Comparison of ENCODE assay signal across 1 cellular context in genomic region chr9:132114102-132114707, GRCh38.
A peak's percentile ranks its signal among the peaks of the same experiment; 100 is the strongest.
TF ChIP-seq lines count a peak whose summit lies in the region.

No MANE protein-coding gene starts in this region.

TF ChIP-seq in HepG2, 621 proteins besides CTCF, POLR2A, EP300 and RAD21 (continued from another document and continues in another):
- peak; percentile 97 for TF ChIP-seq ZNF724P (CRISPR knock-in tag; IDR thresholded peaks at IDR 0.05; ENCODE audit: borderline replicate concordance)
- no peak for TF ChIP-seq NONO (IDR thresholded peaks at IDR 0.05)
- no peak; the same call in 1 of the 2 replicates for TF ChIP-seq NONO (CRISPR knock-in tag; conservative IDR thresholded peaks at IDR 0.05)
- TF ChIP-seq ZNF790 (CRISPR knock-in tag; IDR thresholded peaks at IDR 0.05; ENCODE audit: borderline replicate concordance), result peak; percentile 99
- TF ChIP-seq ZNF331 (CRISPR knock-in tag; IDR thresholded peaks at IDR 0.05), result peak; percentile 99
- TF ChIP-seq GLI4 (CRISPR knock-in tag; IDR thresholded peaks at IDR 0.05; ENCODE audit: borderline replicate concordance), result peak; percentile 83; the same call in 1 of the 2 replicates
- TF ChIP-seq, protein P1, sequence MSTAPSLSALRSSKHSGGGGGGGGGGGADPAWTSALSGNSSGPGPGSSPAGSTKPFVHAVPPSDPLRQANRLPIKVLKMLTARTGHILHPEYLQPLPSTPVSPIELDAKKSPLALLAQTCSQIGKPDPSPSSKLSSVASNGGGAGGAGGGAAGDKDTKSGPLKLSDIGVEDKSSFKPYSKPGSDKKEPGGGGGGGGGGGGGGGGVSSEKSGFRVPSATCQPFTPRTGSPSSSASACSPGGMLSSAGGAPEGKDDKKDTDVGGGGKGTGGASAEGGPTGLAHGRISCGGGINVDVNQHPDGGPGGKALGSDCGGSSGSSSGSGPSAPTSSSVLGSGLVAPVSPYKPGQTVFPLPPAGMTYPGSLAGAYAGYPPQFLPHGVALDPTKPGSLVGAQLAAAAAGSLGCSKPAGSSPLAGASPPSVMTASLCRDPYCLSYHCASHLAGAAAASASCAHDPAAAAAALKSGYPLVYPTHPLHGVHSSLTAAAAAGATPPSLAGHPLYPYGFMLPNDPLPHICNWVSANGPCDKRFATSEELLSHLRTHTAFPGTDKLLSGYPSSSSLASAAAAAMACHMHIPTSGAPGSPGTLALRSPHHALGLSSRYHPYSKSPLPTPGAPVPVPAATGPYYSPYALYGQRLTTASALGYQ (CRISPR knock-in tag; IDR thresholded peaks at IDR 0.05), result peak; percentile 45; the same call in 1 of the 2 replicates
- peak; percentile 92; the same call in 1 of the 2 replicates for TF ChIP-seq ZNF691 (CRISPR knock-in tag; IDR thresholded peaks at IDR 0.05; ENCODE audit: borderline replicate concordance, low read depth)
- peak; percentile 98; the same call in 1 of the 2 replicates for TF ChIP-seq ZBTB20 (CRISPR knock-in tag; IDR thresholded peaks at IDR 0.05; ENCODE audit: borderline replicate concordance, low read depth)
- no peak for TF ChIP-seq JUN (CRISPR knock-in tag; IDR thresholded peaks at IDR 0.05)
- TF ChIP-seq, protein P2, sequence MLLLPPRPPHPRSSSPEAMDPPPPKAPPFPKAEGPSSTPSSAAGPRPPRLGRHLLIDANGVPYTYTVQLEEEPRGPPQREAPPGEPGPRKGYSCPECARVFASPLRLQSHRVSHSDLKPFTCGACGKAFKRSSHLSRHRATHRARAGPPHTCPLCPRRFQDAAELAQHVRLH (CRISPR knock-in tag; IDR thresholded peaks at IDR 0.05; ENCODE audit: borderline replicate concordance, low read depth), result peak; percentile 99
- TF ChIP-seq DPF2 (CRISPR knock-in tag; IDR thresholded peaks at IDR 0.05; ENCODE audit: borderline replicate concordance, low read depth), result no peak
- no peak for TF ChIP-seq RBFOX2 (IDR thresholded peaks at IDR 0.05; ENCODE audit: low read depth, low read length)
- TF ChIP-seq ASH2L (IDR thresholded peaks at IDR 0.05; ENCODE audit: insufficient read length, low read depth, low read length), result no peak
- peak; percentile 89; the same call in 1 of the 2 replicates for TF ChIP-seq KDM3A (CRISPR knock-in tag; IDR thresholded peaks at IDR 0.05; ENCODE audit: low read depth)
- no peak for TF ChIP-seq NPAS2 (CRISPR knock-in tag; IDR thresholded peaks at IDR 0.05; ENCODE audit: borderline replicate concordance)
- no peak for TF ChIP-seq ZSCAN29 (CRISPR knock-in tag; conservative IDR thresholded peaks at IDR 0.05)
- TF ChIP-seq ARID2 (CRISPR knock-in tag; IDR thresholded peaks at IDR 0.05; ENCODE audit: borderline replicate concordance), result peak; percentile 91; the same call in 1 of the 2 replicates
- peak; percentile 94; the same call in 1 of the 2 replicates for TF ChIP-seq GLMP (CRISPR knock-in tag; IDR thresholded peaks at IDR 0.05; ENCODE audit: borderline replicate concordance)
- TF ChIP-seq MATR3 (CRISPR knock-in tag; IDR thresholded peaks at IDR 0.05), result no peak
- no peak for TF ChIP-seq HNRNPL (IDR thresholded peaks at IDR 0.05; ENCODE audit: low read depth, low read length)
- peak; percentile 41; the same call in 1 of the 2 replicates for TF ChIP-seq NCOA1 (CRISPR knock-in tag; IDR thresholded peaks at IDR 0.05)
- peak; percentile 91 for TF ChIP-seq ZNF788 (CRISPR knock-in tag; IDR thresholded peaks at IDR 0.05; ENCODE audit: borderline replicate concordance)
- TF ChIP-seq, protein P3, sequence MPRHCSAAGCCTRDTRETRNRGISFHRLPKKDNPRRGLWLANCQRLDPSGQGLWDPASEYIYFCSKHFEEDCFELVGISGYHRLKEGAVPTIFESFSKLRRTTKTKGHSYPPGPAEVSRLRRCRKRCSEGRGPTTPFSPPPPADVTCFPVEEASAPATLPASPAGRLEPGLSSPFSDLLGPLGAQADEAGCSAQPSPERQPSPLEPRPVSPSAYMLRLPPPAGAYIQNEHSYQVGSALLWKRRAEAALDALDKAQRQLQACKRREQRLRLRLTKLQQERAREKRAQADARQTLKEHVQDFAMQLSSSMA (CRISPR knock-in tag; IDR thresholded peaks at IDR 0.05), result peak; percentile 75; the same call in 1 of the 2 replicates
- TF ChIP-seq ZNF609 (CRISPR knock-in tag; IDR thresholded peaks at IDR 0.05; ENCODE audit: borderline replicate concordance), result peak; percentile 31; the same call in 1 of the 2 replicates
- TF ChIP-seq TCF12 (IDR thresholded peaks at IDR 0.05), result no peak
- TF ChIP-seq TCF12 (CRISPR knock-in tag; IDR thresholded peaks at IDR 0.05), result no peak
- no peak for TF ChIP-seq FOXA1 (IDR thresholded peaks at IDR 0.05)
- 0 out of 2 replicates have a peak, but pooled peaks have one; percentile 13 for TF ChIP-seq FOXA1 (CRISPR knock-in tag; IDR thresholded peaks at IDR 0.05)
- peak; percentile 99 for TF ChIP-seq ETV6 (CRISPR knock-in tag; conservative IDR thresholded peaks at IDR 0.05)
- TF ChIP-seq ZKSCAN1 (IDR thresholded peaks at IDR 0.05; ENCODE audit: low read length), result no peak
- TF ChIP-seq ZNF709 (CRISPR knock-in tag; IDR thresholded peaks at IDR 0.05), result peak; percentile 97
- no peak for TF ChIP-seq HNRNPK (IDR thresholded peaks at IDR 0.05; ENCODE audit: low read depth, low read length, poor library complexity, severe bottlenecking)
- TF ChIP-seq, protein P4, sequence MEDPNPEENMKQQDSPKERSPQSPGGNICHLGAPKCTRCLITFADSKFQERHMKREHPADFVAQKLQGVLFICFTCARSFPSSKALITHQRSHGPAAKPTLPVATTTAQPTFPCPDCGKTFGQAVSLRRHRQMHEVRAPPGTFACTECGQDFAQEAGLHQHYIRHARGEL (CRISPR knock-in tag; IDR thresholded peaks at IDR 0.05), result no peak
- peak; percentile 78; the same call in 1 of the 2 replicates for TF ChIP-seq ZNF839 (CRISPR knock-in tag; IDR thresholded peaks at IDR 0.05; ENCODE audit: borderline replicate concordance)
- TF ChIP-seq NFKB2 (CRISPR knock-in tag; IDR thresholded peaks at IDR 0.05; ENCODE audit: borderline replicate concordance), result peak; percentile 100
- TF ChIP-seq KLF16 (CRISPR knock-in tag; IDR thresholded peaks at IDR 0.05), result peak in 1 of 2 experiments; percentile 99; a peak in 2 of 4 replicates
- TF ChIP-seq MIXL1 (CRISPR knock-in tag; IDR thresholded peaks at IDR 0.05), result peak; percentile 98
- peak; percentile 98 for TF ChIP-seq ZMAT3 (CRISPR knock-in tag; conservative IDR thresholded peaks at IDR 0.05)
- peak; percentile 71; the same call in 1 of the 2 replicates for TF ChIP-seq ZNF678 (CRISPR knock-in tag; IDR thresholded peaks at IDR 0.05)
- TF ChIP-seq, protein P5, sequence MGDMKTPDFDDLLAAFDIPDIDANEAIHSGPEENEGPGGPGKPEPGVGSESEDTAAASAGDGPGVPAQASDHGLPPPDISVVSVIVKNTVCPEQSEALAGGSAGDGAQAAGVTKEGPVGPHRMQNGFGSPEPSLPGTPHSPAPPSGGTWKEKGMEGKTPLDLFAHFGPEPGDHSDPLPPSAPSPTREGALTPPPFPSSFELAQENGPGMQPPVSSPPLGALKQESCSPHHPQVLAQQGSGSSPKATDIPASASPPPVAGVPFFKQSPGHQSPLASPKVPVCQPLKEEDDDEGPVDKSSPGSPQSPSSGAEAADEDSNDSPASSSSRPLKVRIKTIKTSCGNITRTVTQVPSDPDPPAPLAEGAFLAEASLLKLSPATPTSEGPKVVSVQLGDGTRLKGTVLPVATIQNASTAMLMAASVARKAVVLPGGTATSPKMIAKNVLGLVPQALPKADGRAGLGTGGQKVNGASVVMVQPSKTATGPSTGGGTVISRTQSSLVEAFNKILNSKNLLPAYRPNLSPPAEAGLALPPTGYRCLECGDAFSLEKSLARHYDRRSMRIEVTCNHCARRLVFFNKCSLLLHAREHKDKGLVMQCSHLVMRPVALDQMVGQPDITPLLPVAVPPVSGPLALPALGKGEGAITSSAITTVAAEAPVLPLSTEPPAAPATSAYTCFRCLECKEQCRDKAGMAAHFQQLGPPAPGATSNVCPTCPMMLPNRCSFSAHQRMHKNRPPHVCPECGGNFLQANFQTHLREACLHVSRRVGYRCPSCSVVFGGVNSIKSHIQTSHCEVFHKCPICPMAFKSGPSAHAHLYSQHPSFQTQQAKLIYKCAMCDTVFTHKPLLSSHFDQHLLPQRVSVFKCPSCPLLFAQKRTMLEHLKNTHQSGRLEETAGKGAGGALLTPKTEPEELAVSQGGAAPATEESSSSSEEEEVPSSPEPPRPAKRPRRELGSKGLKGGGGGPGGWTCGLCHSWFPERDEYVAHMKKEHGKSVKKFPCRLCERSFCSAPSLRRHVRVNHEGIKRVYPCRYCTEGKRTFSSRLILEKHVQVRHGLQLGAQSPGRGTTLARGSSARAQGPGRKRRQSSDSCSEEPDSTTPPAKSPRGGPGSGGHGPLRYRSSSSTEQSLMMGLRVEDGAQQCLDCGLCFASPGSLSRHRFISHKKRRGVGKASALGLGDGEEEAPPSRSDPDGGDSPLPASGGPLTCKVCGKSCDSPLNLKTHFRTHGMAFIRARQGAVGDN (CRISPR knock-in tag; IDR thresholded peaks at IDR 0.05), result peak; percentile 67
- TF ChIP-seq SRSF9 (IDR thresholded peaks at IDR 0.05; ENCODE audit: borderline replicate concordance, insufficient read depth, low read depth, low read length, poor library complexity, severe bottlenecking), result no peak
- TF ChIP-seq RFX5 (IDR thresholded peaks at IDR 0.05; ENCODE audit: low read depth, low read length), result no peak
- peak; percentile 77 for TF ChIP-seq FOXA3 (CRISPR knock-in tag; IDR thresholded peaks at IDR 0.05)
- TF ChIP-seq TCF7L2 (IDR thresholded peaks at IDR 0.05; ENCODE audit: low read depth, low read length), result no peak
- TF ChIP-seq TCF7 (IDR thresholded peaks at IDR 0.05; ENCODE audit: low read depth), result no peak
- no peak for TF ChIP-seq SYNCRIP (IDR thresholded peaks at IDR 0.05; ENCODE audit: insufficient read depth, low read depth, low read length)
- TF ChIP-seq ARNT (IDR thresholded peaks at IDR 0.05), result no peak
- peak; percentile 92; the same call in 1 of the 2 replicates for TF ChIP-seq PAX8 (CRISPR knock-in tag; IDR thresholded peaks at IDR 0.05; ENCODE audit: borderline replicate concordance)
- TF ChIP-seq ATF4 (CRISPR knock-in tag; IDR thresholded peaks at IDR 0.05), result peak in 1 of 2 experiments; percentile 85; a peak in 2 of 4 replicates
- no peak; the same call in 1 of the 2 replicates for TF ChIP-seq TARDBP (CRISPR knock-in tag; IDR thresholded peaks at IDR 0.05)
- TF ChIP-seq ZNF256 (CRISPR knock-in tag; conservative IDR thresholded peaks at IDR 0.05), result peak; percentile 98
- TF ChIP-seq ZNF124 (CRISPR knock-in tag; IDR thresholded peaks at IDR 0.05), result peak; percentile 97
- TF ChIP-seq ZNF766 (CRISPR knock-in tag; IDR thresholded peaks at IDR 0.05; ENCODE audit: borderline replicate concordance), result peak; percentile 98
